In the genomic region with DNA sequence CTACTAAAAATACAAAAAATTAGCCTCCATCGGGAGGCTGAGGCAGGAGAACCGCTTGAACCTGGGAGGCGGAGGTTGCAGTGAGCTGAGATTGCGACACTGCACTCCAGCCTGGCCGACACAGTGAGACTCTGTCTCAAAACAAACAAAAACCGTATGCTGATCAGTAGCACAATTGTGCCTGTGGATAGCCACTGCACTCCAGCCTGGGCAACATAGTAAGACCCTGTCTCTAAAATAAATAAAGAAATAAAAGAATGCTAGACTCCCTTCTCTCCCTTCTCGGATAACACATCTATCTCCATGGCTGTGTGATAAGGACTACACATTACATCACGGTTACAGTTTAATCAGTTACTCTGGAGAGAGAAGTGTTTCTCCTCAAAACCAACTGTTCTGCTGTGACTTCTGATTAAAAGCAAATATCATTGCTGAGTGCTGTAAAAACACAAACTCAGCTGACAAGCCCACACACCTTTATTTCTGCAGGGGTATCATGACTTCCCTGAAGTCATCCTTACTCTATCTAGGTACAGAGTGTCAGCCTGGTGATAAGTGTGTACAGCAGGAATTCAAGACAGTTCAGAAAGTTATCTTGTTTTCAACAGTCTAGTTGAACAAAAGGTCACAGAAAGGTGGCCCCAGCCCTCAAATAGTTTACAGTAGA, we compare ENCODE assay signal across 2 cellular contexts.
TF ChIP-seq lines count a peak whose summit lies in the region.

No MANE protein-coding gene starts in this region.

TF ChIP-seq in K562, 482 proteins besides CTCF, POLR2A, EP300 and RAD21 (continued from another document):
- TF ChIP-seq NR2C2 (CRISPR knock-in tag; IDR thresholded peaks at IDR 0.05) (no peak), NR2C2 (tag; IDR thresholded peaks at IDR 0.05) (peak; percentile 44; the same call in 1 of the 2 replicates)

TF ChIP-seq in HepG2, 621 proteins besides CTCF, POLR2A, EP300 and RAD21 (continued from another document and continues in another):
- TF ChIP-seq, protein P1, sequence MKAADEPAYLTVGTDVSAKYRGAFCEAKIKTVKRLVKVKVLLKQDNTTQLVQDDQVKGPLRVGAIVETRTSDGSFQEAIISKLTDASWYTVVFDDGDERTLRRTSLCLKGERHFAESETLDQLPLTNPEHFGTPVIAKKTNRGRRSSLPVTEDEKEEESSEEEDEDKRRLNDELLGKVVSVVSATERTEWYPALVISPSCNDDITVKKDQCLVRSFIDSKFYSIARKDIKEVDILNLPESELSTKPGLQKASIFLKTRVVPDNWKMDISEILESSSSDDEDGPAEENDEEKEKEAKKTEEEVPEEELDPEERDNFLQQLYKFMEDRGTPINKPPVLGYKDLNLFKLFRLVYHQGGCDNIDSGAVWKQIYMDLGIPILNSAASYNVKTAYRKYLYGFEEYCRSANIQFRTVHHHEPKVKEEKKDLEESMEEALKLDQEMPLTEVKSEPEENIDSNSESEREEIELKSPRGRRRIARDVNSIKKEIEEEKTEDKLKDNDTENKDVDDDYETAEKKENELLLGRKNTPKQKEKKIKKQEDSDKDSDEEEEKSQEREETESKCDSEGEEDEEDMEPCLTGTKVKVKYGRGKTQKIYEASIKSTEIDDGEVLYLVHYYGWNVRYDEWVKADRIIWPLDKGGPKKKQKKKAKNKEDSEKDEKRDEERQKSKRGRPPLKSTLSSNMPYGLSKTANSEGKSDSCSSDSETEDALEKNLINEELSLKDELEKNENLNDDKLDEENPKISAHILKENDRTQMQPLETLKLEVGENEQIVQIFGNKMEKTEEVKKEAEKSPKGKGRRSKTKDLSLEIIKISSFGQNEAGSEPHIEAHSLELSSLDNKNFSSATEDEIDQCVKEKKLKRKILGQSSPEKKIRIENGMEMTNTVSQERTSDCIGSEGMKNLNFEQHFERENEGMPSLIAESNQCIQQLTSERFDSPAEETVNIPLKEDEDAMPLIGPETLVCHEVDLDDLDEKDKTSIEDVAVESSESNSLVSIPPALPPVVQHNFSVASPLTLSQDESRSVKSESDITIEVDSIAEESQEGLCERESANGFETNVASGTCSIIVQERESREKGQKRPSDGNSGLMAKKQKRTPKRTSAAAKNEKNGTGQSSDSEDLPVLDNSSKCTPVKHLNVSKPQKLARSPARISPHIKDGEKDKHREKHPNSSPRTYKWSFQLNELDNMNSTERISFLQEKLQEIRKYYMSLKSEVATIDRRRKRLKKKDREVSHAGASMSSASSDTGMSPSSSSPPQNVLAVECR (CRISPR knock-in tag; IDR thresholded peaks at IDR 0.05; ENCODE audit: borderline replicate concordance) = peak; percentile 19; the same call in 1 of the 2 replicates
- TF ChIP-seq KDM1A (CRISPR knock-in tag; IDR thresholded peaks at IDR 0.05) (peak; percentile 97), ZNF644 (CRISPR knock-in tag; IDR thresholded peaks at IDR 0.05; ENCODE audit: low read depth) (no peak), MBNL3 (CRISPR knock-in tag; conservative IDR thresholded peaks at IDR 0.05) (no peak), TOPORS (CRISPR knock-in tag; IDR thresholded peaks at IDR 0.05) (no peak), HNRNPH1 (optimal IDR thresholded peaks at IDR 0.05; ENCODE audit: low read depth, low read length) (no peak), RARA (CRISPR knock-in tag; IDR thresholded peaks at IDR 0.05) (peak; percentile 64), ZNF260 (CRISPR knock-in tag; IDR thresholded peaks at IDR 0.05; ENCODE audit: borderline replicate concordance, low read depth) (no peak), RORA (CRISPR knock-in tag; IDR thresholded peaks at IDR 0.05) (no peak), ZNF530 (CRISPR knock-in tag; IDR thresholded peaks at IDR 0.05; ENCODE audit: low read depth) (no peak), ZNF44 (CRISPR knock-in tag; IDR thresholded peaks at IDR 0.05) (no peak), TGIF2 (CRISPR knock-in tag; IDR thresholded peaks at IDR 0.05) (no peak), ZNF790 (CRISPR knock-in tag; IDR thresholded peaks at IDR 0.05; ENCODE audit: borderline replicate concordance) (no peak), ATF7 (IDR thresholded peaks at IDR 0.05) (no peak), ATF7 (CRISPR knock-in tag; IDR thresholded peaks at IDR 0.05) (no peak), ZBTB8A (CRISPR knock-in tag; IDR thresholded peaks at IDR 0.05; ENCODE audit: borderline replicate concordance, low read depth) (no peak), ZNF232 (CRISPR knock-in tag; IDR thresholded peaks at IDR 0.05; ENCODE audit: borderline replicate concordance) (no peak), THYN1 (CRISPR knock-in tag; IDR thresholded peaks at IDR 0.05; ENCODE audit: borderline replicate concordance, low read depth) (0 out of 2 replicates have a peak, but pooled peaks have one; percentile 39), FOXK2 (IDR thresholded peaks at IDR 0.05) (0 out of 2 replicates have a peak, but pooled peaks have one; percentile 14)
- TF ChIP-seq, protein P2, sequence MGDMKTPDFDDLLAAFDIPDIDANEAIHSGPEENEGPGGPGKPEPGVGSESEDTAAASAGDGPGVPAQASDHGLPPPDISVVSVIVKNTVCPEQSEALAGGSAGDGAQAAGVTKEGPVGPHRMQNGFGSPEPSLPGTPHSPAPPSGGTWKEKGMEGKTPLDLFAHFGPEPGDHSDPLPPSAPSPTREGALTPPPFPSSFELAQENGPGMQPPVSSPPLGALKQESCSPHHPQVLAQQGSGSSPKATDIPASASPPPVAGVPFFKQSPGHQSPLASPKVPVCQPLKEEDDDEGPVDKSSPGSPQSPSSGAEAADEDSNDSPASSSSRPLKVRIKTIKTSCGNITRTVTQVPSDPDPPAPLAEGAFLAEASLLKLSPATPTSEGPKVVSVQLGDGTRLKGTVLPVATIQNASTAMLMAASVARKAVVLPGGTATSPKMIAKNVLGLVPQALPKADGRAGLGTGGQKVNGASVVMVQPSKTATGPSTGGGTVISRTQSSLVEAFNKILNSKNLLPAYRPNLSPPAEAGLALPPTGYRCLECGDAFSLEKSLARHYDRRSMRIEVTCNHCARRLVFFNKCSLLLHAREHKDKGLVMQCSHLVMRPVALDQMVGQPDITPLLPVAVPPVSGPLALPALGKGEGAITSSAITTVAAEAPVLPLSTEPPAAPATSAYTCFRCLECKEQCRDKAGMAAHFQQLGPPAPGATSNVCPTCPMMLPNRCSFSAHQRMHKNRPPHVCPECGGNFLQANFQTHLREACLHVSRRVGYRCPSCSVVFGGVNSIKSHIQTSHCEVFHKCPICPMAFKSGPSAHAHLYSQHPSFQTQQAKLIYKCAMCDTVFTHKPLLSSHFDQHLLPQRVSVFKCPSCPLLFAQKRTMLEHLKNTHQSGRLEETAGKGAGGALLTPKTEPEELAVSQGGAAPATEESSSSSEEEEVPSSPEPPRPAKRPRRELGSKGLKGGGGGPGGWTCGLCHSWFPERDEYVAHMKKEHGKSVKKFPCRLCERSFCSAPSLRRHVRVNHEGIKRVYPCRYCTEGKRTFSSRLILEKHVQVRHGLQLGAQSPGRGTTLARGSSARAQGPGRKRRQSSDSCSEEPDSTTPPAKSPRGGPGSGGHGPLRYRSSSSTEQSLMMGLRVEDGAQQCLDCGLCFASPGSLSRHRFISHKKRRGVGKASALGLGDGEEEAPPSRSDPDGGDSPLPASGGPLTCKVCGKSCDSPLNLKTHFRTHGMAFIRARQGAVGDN (CRISPR knock-in tag; IDR thresholded peaks at IDR 0.05) = 0 out of 2 replicates have a peak, but pooled peaks have one; percentile 15
- TF ChIP-seq, protein P3, sequence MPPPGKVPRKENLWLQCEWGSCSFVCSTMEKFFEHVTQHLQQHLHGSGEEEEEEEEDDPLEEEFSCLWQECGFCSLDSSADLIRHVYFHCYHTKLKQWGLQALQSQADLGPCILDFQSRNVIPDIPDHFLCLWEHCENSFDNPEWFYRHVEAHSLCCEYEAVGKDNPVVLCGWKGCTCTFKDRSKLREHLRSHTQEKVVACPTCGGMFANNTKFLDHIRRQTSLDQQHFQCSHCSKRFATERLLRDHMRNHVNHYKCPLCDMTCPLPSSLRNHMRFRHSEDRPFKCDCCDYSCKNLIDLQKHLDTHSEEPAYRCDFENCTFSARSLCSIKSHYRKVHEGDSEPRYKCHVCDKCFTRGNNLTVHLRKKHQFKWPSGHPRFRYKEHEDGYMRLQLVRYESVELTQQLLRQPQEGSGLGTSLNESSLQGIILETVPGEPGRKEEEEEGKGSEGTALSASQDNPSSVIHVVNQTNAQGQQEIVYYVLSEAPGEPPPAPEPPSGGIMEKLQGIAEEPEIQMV (CRISPR knock-in tag; IDR thresholded peaks at IDR 0.05; ENCODE audit: low read depth) = no peak
- TF ChIP-seq, protein P4, sequence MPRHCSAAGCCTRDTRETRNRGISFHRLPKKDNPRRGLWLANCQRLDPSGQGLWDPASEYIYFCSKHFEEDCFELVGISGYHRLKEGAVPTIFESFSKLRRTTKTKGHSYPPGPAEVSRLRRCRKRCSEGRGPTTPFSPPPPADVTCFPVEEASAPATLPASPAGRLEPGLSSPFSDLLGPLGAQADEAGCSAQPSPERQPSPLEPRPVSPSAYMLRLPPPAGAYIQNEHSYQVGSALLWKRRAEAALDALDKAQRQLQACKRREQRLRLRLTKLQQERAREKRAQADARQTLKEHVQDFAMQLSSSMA (CRISPR knock-in tag; IDR thresholded peaks at IDR 0.05) = no peak
- TF ChIP-seq, protein P5, sequence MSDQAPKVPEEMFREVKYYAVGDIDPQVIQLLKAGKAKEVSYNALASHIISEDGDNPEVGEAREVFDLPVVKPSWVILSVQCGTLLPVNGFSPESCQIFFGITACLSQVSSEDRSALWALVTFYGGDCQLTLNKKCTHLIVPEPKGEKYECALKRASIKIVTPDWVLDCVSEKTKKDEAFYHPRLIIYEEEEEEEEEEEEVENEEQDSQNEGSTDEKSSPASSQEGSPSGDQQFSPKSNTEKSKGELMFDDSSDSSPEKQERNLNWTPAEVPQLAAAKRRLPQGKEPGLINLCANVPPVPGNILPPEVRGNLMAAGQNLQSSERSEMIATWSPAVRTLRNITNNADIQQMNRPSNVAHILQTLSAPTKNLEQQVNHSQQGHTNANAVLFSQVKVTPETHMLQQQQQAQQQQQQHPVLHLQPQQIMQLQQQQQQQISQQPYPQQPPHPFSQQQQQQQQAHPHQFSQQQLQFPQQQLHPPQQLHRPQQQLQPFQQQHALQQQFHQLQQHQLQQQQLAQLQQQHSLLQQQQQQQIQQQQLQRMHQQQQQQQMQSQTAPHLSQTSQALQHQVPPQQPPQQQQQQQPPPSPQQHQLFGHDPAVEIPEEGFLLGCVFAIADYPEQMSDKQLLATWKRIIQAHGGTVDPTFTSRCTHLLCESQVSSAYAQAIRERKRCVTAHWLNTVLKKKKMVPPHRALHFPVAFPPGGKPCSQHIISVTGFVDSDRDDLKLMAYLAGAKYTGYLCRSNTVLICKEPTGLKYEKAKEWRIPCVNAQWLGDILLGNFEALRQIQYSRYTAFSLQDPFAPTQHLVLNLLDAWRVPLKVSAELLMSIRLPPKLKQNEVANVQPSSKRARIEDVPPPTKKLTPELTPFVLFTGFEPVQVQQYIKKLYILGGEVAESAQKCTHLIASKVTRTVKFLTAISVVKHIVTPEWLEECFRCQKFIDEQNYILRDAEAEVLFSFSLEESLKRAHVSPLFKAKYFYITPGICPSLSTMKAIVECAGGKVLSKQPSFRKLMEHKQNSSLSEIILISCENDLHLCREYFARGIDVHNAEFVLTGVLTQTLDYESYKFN (CRISPR knock-in tag; conservative IDR thresholded peaks at IDR 0.05) = 0 out of 2 replicates have a peak, but pooled peaks have one; percentile 27
- TF ChIP-seq, protein P6, sequence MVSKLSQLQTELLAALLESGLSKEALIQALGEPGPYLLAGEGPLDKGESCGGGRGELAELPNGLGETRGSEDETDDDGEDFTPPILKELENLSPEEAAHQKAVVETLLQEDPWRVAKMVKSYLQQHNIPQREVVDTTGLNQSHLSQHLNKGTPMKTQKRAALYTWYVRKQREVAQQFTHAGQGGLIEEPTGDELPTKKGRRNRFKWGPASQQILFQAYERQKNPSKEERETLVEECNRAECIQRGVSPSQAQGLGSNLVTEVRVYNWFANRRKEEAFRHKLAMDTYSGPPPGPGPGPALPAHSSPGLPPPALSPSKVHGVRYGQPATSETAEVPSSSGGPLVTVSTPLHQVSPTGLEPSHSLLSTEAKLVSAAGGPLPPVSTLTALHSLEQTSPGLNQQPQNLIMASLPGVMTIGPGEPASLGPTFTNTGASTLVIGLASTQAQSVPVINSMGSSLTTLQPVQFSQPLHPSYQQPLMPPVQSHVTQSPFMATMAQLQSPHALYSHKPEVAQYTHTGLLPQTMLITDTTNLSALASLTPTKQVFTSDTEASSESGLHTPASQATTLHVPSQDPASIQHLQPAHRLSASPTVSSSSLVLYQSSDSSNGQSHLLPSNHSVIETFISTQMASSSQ (IDR thresholded peaks at IDR 0.05; ENCODE audit: low read depth) = no peak
- TF ChIP-seq, protein P6 (CRISPR knock-in tag; IDR thresholded peaks at IDR 0.05; ENCODE audit: borderline replicate concordance) = no peak
- TF ChIP-seq, protein P7, sequence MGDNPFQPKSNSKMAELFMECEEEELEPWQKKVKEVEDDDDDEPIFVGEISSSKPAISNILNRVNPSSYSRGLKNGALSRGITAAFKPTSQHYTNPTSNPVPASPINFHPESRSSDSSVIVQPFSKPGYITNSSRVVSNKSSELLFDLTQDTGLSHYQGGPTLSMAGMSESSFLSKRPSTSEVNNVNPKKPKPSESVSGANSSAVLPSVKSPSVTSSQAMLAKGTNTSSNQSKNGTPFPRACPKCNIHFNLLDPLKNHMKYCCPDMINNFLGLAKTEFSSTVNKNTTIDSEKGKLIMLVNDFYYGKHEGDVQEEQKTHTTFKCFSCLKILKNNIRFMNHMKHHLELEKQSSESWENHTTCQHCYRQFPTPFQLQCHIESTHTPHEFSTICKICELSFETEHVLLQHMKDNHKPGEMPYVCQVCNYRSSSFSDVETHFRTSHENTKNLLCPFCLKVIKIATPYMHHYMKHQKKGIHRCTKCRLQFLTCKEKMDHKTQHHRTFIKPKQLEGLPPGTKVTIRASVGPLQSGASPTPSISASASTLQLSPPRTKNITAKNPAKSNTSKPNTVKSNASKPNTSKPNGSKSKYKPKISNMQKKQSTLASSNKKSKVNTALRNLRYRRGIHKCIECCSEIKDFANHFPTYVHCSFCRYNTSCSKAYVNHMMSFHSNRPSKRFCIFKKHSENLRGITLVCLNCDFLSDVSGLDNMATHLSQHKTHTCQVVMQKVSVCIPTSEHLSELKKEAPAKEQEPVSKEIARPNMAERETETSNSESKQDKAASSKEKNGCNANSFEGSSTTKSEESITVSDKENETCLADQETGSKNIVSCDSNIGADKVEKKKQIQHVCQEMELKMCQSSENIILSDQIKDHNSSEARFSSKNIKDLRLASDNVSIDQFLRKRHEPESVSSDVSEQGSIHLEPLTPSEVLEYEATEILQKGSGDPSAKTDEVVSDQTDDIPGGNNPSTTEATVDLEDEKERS (CRISPR knock-in tag; IDR thresholded peaks at IDR 0.05) = peak; percentile 92
